Comparison of ENCODE assay signal across 2 cellular contexts in genomic region chr6:22727709-22728108, GRCh38.
TF ChIP-seq lines count a peak whose summit lies in the region.

No MANE protein-coding gene starts in this region.

TF ChIP-seq in IMR-90, 13 proteins besides CTCF, POLR2A, EP300 and RAD21:
- TF ChIP-seq MAFK (IDR thresholded peaks at IDR 0.05; ENCODE audit: low read depth, low read length) (no peak), NFE2L2 (IDR thresholded peaks at IDR 0.05; ENCODE audit: low read depth, low read length) (no peak), FOS (IDR thresholded peaks at IDR 0.05; ENCODE audit: low read depth, low read length) (no peak), RFX5 (IDR thresholded peaks at IDR 0.05; ENCODE audit: low read depth, low read length) (no peak), MXI1 (IDR thresholded peaks at IDR 0.05; ENCODE audit: borderline replicate concordance, low read depth, low read length) (no peak), USF2 (IDR thresholded peaks at IDR 0.05; ENCODE audit: low read depth, low read length) (no peak), ELK1 (IDR thresholded peaks at IDR 0.05; ENCODE audit: borderline replicate concordance, low read depth, low read length) (no peak), RCOR1 (IDR thresholded peaks at IDR 0.05; ENCODE audit: insufficient replicate concordance, low read length) (no peak)

TF ChIP-seq in H1, 55 proteins besides CTCF, POLR2A, EP300 and RAD21:
- TF ChIP-seq E2F6 (IDR thresholded peaks at IDR 0.05) (no peak), BACH1 (IDR thresholded peaks at IDR 0.05; ENCODE audit: low read length) (no peak), BCL11A (IDR thresholded peaks at IDR 0.05; ENCODE audit: low read depth in 2 of 2, low read length in 2 of 2) (no peak), CREB1 (IDR thresholded peaks at IDR 0.05) (no peak), ASH2L (IDR thresholded peaks at IDR 0.05; ENCODE audit: low read length) (no peak), YY1 (IDR thresholded peaks at IDR 0.05; ENCODE audit: low read depth, low read length) (no peak), RFX5 (IDR thresholded peaks at IDR 0.05; ENCODE audit: borderline replicate concordance, low read depth, low read length) (no peak), BRCA1 (IDR thresholded peaks at IDR 0.05; ENCODE audit: low read depth, low read length) (no peak), PHF8 (conservative IDR thresholded peaks at IDR 0.05; ENCODE audit: low read depth, low read length) (no peak)
